In genomic region chr6:1355068-1355467, GRCh38 we compare ENCODE assay signal across 16 cellular contexts. TPM values are rescaled to one million over a fixed set of nuclear protein-coding genes. Genes with fewer than 3 reads are reported as not detected.
"Had no signal": no experiment of that assay in that cellular context is flagged by ENCODE, and none has a peak within 500 bp of the region (broad histone marks: within the 10 kb centered on the region; RNA-seq: fewer than 3 reads in every experiment).

No MANE protein-coding gene starts in this region.

RNA-seq across cellular contexts. Expression of gene FOXF2, which starts 34.3 kb away (rescaled TPM):
- total RNA-seq: naive thymus-derived CD4-positive, alpha-beta T cell; naive thymus-derived CD8-positive, alpha-beta T cell; natural killer cell; natural killer cell treated with Interleukin-12 subunit alpha and Interleukin-12 subunit beta and Interleukin-15 and Interleukin-18, amount 100 ng/mL, for 72 hours; neural crest cell; progenitor cell of endocrine pancreas; pulmonary artery endothelial cell; spleen had no signal
- polyA plus RNA-seq: naive thymus-derived CD4-positive, alpha-beta T cell; naive thymus-derived CD8-positive, alpha-beta T cell; neural cell; spleen had no signal

RNA-seq across cellular contexts. Expression of gene FOXQ1, which starts 43.2 kb away (rescaled TPM):
- total RNA-seq: naive thymus-derived CD4-positive, alpha-beta T cell; naive thymus-derived CD8-positive, alpha-beta T cell; natural killer cell; natural killer cell treated with Interleukin-12 subunit alpha and Interleukin-12 subunit beta and Interleukin-15 and Interleukin-18, amount 100 ng/mL, for 72 hours; neural crest cell; omental fat pad; osteocyte; posterior vena cava; psoas muscle; pulmonary artery endothelial cell; right atrium auricular region; right cardiac atrium; skeletal muscle tissue had no signal
- polyA plus RNA-seq: naive thymus-derived CD4-positive, alpha-beta T cell; naive thymus-derived CD8-positive, alpha-beta T cell; neural cell; right cardiac atrium had no signal
